8 cellular contexts compared by ENCODE assay signal in the genomic region with DNA sequence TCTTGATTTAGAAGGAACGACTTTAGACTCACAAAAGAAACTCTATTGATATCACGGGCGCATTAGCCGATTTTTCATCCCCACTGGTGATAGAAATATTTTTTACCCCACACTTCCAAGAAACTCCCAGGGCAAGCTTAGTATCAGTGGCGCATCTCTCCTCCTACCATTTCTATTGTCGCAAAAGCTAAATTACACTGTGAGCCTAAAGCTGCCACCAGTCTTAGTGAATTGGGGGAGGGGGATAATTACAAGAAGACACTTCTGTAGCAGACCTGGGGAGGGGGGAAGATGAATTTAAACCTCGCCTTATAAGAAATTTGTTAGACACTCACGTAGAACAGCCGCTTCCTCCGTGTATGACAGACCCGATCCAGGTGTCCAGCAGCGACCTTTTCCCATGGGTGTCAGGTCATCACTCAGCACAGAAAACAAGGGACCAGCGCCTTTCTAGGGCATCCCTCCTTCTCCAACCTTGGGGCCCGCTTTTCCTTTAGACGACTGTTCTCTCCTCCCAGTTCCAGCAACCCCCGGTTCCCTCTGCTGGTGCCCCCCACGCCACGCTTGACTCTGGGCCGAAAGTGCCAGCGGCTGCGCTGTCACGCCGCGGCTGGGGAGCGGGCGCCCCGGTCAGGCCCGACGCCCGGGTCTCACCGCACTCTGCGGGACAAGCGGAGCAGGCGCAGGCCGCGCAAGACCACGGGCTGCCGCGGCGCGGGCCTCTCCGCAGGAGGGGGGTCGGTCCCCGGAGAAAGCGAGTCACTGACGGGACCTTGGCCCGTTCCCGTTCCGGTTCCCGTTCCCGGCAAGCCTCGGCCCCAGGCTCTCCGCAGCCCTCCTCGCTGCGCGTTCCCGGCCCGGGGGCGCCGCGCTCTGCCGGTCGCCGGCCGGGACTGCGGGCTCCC. TPM values are rescaled to one million over a fixed set of nuclear protein-coding genes. Genes with fewer than 3 reads are reported as not detected.
A peak's percentile ranks its signal among the peaks of the same experiment; 100 is the strongest.
DNase-seq lines count a peak whose midpoint lies in the region; ATAC-seq and TF ChIP-seq lines count a peak whose summit lies in the region.

No MANE protein-coding gene starts in this region.

- H3K9me3 ChIP-seq in lower lobe of right lung (no peaks in the 10 kb centered on the region), suprapubic skin (no peaks in the 10 kb centered on the region)

- no peak for TF ChIP-seq POLR2A in suprapubic skin (IDR thresholded peaks at IDR 0.05)

- H3K27ac ChIP-seq in lower lobe of right lung = peak overlapping the region; percentile 69
- peak overlapping the region; percentile 43 for H3K27ac ChIP-seq in suprapubic skin

- H3K36me3 ChIP-seq in lower lobe of right lung = no peaks in the 10 kb centered on the region
- no peaks in the 10 kb centered on the region for H3K36me3 ChIP-seq in suprapubic skin

- DNase-seq in stimulated activated CD4-positive, alpha-beta T cell treated with anti-CD3 and anti-CD28 coated beads, Interleukin-12 subunit alpha, Interleukin-12 subunit beta, amount 100 ng/mL, for 4 hours = peak; percentile 3
- no peak for DNase-seq in stimulated activated CD4-positive, alpha-beta T cell treated with anti-CD3 and anti-CD28 coated beads, Interleukin-2, amount 100 ng/mL, for 48 hours
- peak; percentile 30 for DNase-seq in NCI-H2227 treated with DMSO at 0.1 percent for 48 hours (lab: John Stamatoyannopoulos, UW)
- DNase-seq in choroid plexus epithelial cell (ENCODE audit: low read depth) = peak; percentile 26
- DNase-seq in lower lobe of right lung = peak; percentile 60
- DNase-seq in suprapubic skin (ENCODE audit: low spot score in 2 of 2) = peak in 1 of 2 donors; percentile 67
- DNase-seq in ACHN = no peak
- DNase-seq in NAMALWA (ENCODE audit: low spot score) = no peak

- peak overlapping the region; percentile 79 for H3K4me3 ChIP-seq in choroid plexus epithelial cell (ENCODE audit: low read depth, low read length)
- peak overlapping the region; percentile 78 for H3K4me3 ChIP-seq in lower lobe of right lung
- H3K4me3 ChIP-seq in suprapubic skin = peak overlapping the region; percentile 81

- WGBS in suprapubic skin = 22% methylated on average over 23 of the region's 66 CpGs

- H3K4me1 ChIP-seq in lower lobe of right lung (peaks cover 17% of the 10 kb centered on the region), suprapubic skin (peaks cover 26% of the 10 kb centered on the region)

- intact Hi-C loops in lower lobe of right lung (cut with DNase I) = no loop called here

- TF ChIP-seq CTCF in choroid plexus epithelial cell (conservative IDR thresholded peaks at IDR 0.05; ENCODE audit: low read depth, low read length) (no peak), lower lobe of right lung (IDR thresholded peaks at IDR 0.05) (no peak), suprapubic skin (IDR thresholded peaks at IDR 0.05) (no peak)

- H3K27me3 ChIP-seq in lower lobe of right lung (ENCODE audit: low read depth) (no peaks in the 10 kb centered on the region), suprapubic skin (no peaks in the 10 kb centered on the region)

- in situ Hi-C loops in ACHN (cut with HindIII; ENCODE audit: low pct_ligation_motif_present, low pct_unique_long_range_greater_than_20kb, low sequenced_read_pairs) = no loop called here

- no peak for TF ChIP-seq EP300 in suprapubic skin (IDR thresholded peaks at IDR 0.05)

- peak; percentile 29 to 36 for ATAC-seq in lower lobe of right lung

RNA-seq across cellular contexts. Expression of gene PHC2, which starts 0.8 kb away (rescaled TPM):
- total RNA-seq in lower lobe of right lung = 105 TPM
- 10 to 100 TPM; 77.8 to 81.3 (median 79.5) TPM for total RNA-seq in suprapubic skin

RNA-seq across cellular contexts. Expression of gene ZSCAN20, which starts 42.3 kb away (rescaled TPM):
- total RNA-seq in lower lobe of right lung (5.2 TPM), suprapubic skin (1 to 10 TPM; 1.4 to 7.0 (median 3.2) TPM)

Comparison
In these comparisons a context has a peak if more than half of its experiments do, and no peak if none do; other contexts are left out.
1. DNase-seq: peak in stimulated activated CD4-positive, alpha-beta T cell treated with anti-CD3 and anti-CD28 coated beads, Interleukin-12 subunit alpha, Interleukin-12 subunit beta, amount 100 ng/mL, for 4 hours (single experiment), NCI-H2227 treated with DMSO at 0.1 percent for 48 hours (single experiment), choroid plexus epithelial cell (single experiment) and lower lobe of right lung (single experiment); none in stimulated activated CD4-positive, alpha-beta T cell treated with anti-CD3 and anti-CD28 coated beads, Interleukin-2, amount 100 ng/mL, for 48 hours (0 of 2), ACHN (single experiment) and NAMALWA (single experiment).
2. Peak in every context shown above with its lines, with median percentiles within 50 percentile points of each other: H3K4me3 ChIP-seq.